In the genomic region with DNA sequence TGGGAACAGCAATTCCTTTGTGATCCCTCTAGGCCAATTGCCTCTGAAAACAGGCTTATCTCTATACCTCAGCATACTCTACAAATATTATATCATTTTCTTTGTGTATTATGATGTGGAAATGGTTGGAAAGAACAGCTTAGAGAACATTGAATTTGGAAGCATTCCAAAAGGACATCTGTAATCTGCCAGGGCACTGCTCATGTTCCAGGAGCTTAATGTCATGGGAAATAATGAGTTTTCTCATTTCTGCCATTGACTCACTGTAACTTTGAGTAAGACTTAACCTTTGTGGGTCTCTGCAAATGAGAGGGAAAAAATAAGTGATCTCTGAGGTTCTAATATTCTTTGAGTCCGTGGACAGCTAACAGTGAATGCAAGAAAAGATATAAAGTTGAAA, we compare ENCODE assay signal across 21 cellular contexts.
"Had no signal": no experiment of that assay in that cellular context is flagged by ENCODE, and none has a peak within 500 bp of the region (broad histone marks: within the 10 kb centered on the region; RNA-seq: fewer than 3 reads in every experiment).

No MANE protein-coding gene starts in this region.

- ATAC-seq: effector memory CD8-positive, alpha-beta T cell; mucosa of descending colon; natural killer cell treated with Interleukin-12 subunit alpha and Interleukin-12 subunit beta and Interleukin-15 and Interleukin-18, amount 100 ng/mL, for 72 hours; right lobe of liver; stimulated activated effector memory CD8-positive, alpha-beta T cell treated with anti-CD3 and anti-CD28 coated beads, Interleukin-12 subunit alpha, Interleukin-12 subunit beta, amount 100 ng/mL, for 72 hours had no signal

- H3K4me3 ChIP-seq: ascending aorta, left ventricle myocardium inferior, mucosa of descending colon, right lobe of liver, skin epidermis, uterus had no signal

- DNase-seq: activated CD4-positive, alpha-beta T cell treated with anti-CD3 and anti-CD28 coated beads for 4 hours; activated CD4-positive, alpha-beta T cell treated with anti-CD3 and anti-CD28 coated beads, Interleukin-2, amount 50 U/mL, for 4 hours; activated CD8-positive, alpha-beta memory T cell treated with anti-CD3 and anti-CD28 coated beads for 24 hours; activated effector memory CD4-positive, alpha-beta T cell treated with Interleukin-2 at 50 U/mL for 16 hours; activated naive CD4-positive, alpha-beta T cell treated with Interleukin-2 at 50 U/mL for 16 hours; activated naive CD8-positive, alpha-beta T cell treated with anti-CD3 and anti-CD28 coated beads for 36 hours; cortex of kidney; effector memory CD8-positive, alpha-beta T cell; erythroblast; glutamatergic neuron; left ventricle myocardium inferior; mucosa of descending colon; posterior cingulate gyrus; right lobe of liver; stimulated activated CD4-positive, alpha-beta T cell treated with anti-CD3 and anti-CD28 coated beads, Interleukin-12 subunit alpha, Interleukin-12 subunit beta, amount 100 ng/mL, for 4 hours; stimulated activated CD4-positive, alpha-beta T cell treated with anti-CD3 and anti-CD28 coated beads, Interleukin-4, amount 100 ng/mL, for 1 hour; uterus had no signal
